In the genomic region with DNA sequence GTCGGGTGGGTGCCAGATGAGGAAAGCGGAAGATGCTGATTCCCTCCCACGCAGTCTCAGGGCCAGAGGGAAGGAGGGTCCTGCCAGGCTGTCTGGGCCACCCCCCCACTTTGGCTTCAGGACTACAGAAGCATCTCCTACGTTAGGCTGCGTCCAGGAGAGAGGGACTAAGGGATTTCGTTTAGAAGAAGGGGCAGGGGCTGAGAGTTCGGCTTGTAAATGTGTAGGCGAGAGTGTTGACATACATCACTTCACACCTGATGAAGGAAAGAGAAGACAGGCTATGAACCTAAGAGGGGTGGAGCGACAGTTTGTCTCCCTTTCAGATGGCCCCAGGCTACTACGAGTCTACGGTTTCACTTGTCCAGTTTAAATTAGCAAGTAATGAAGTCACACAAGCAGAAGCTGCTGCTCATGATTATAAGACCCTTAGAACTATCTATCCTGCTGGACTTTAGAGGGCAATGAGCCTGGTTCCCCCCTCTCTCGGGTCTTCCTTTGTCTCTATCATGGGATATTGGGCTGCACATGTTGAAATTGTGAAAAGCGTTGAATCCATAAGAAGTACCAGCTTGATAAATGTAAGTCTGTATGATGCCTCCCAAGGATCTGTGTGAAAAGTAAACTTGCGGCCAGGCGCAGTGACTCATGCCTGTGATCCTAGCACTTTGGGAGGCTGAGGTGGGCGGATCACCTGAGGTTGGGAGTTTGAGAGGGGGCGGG, we compare ENCODE assay signal across 11 cellular contexts.
DNase-seq lines count a peak whose midpoint lies in the region; ATAC-seq, FAIRE-seq and TF ChIP-seq lines count a peak whose summit lies in the region.
"Had no signal": no experiment of that assay in that cellular context is flagged by ENCODE, and none has a peak within 500 bp of the region (broad histone marks: within the 10 kb centered on the region; RNA-seq: fewer than 3 reads in every experiment).

No MANE protein-coding gene starts in this region.

- H3K36me3 ChIP-seq in thoracic aorta (no peaks in the 10 kb centered on the region), pancreas (no peaks in the 10 kb centered on the region)

- BruUV-seq in MCF 10A (replicated peaks; lab: Mats Ljungman, UMichigan), result no TSS peak

- DNase-seq in HK-2 (ENCODE audit: unreplicated experiment) (peak; percentile 47), MCF 10A (ENCODE audit: unreplicated experiment) (peak; percentile 95), kidney glomerular epithelial cell (lab: John Stamatoyannopoulos, UW) (peak; percentile 15), thoracic aorta (ENCODE audit: low spot score) (no peak), pancreas (no peak), COR-L47 (lab: John Stamatoyannopoulos, UW) (no peak), UCSD-AML1 (lab: John Stamatoyannopoulos, UW; ENCODE audit: unreplicated experiment) (no peak)
- DNase-seq: activated CD4-positive, alpha-beta memory T cell treated with anti-CD3 and anti-CD28 coated beads, Interleukin-2, amount 10 ng/mL, durations not matched to agents 7 days and 5 days; GF-D8; stimulated activated naive CD4-positive, alpha-beta T cell had no signal

- H3K27ac Mint-ChIP-seq in MCF 10A (ENCODE audit: low read depth, unreplicated experiment), result peak overlapping the region; percentile 85
- H3K27ac Mint-ChIP-seq: activated CD4-positive, alpha-beta memory T cell treated with anti-CD3 and anti-CD28 coated beads, Interleukin-2, amount 10 ng/mL, durations not matched to agents 7 days and 5 days had no signal

- H3K9me3 ChIP-seq in thoracic aorta (no peaks in the 10 kb centered on the region), pancreas (no peaks in the 10 kb centered on the region)

- 91 to 96% methylated on average over 17 of the region's 17 CpGs for WGBS in pancreas, 2 donors

- peak overlapping the region; percentile 42 for H3K4me3 ChIP-seq in thoracic aorta
- H3K4me3 ChIP-seq in pancreas, result no peak overlapping the region

- H3K36me3 Mint-ChIP-seq in MCF 10A (ENCODE audit: insufficient read depth, unreplicated experiment), result peaks cover 8% of the 10 kb centered on the region

- H3K27me3 Mint-ChIP-seq in MCF 10A (ENCODE audit: insufficient read depth, unreplicated experiment), result no peaks in the 10 kb centered on the region
- H3K27me3 Mint-ChIP-seq: activated CD4-positive, alpha-beta memory T cell treated with anti-CD3 and anti-CD28 coated beads, Interleukin-2, amount 10 ng/mL, durations not matched to agents 7 days and 5 days had no signal

- CTCF ChIA-PET in MCF 10A (lab: Yijun Ruan, JAX), result interaction anchor here (0.7 to 0.8 kb wide), 2 partner anchors 137 to 1448 kb away, joined by 3 read pairs; no protein-coding TSS in a partner anchor

- ATAC-seq in thoracic aorta (ENCODE audit: insufficient number of reproducible peaks, low FRiP score, low read depth) (no peak), pancreas (no peak), HG03095 (IDR thresholded peaks at IDR 0.05; ENCODE audit: unreplicated experiment) (no peak)

- H3K4me3 Mint-ChIP-seq in MCF 10A (ENCODE audit: unreplicated experiment), result peak overlapping the region; percentile 59
- H3K4me3 Mint-ChIP-seq: activated CD4-positive, alpha-beta memory T cell treated with anti-CD3 and anti-CD28 coated beads, Interleukin-2, amount 10 ng/mL, durations not matched to agents 7 days and 5 days had no signal

- peaks cover 39 to 88% of the 10 kb centered on the region in 2 donors for H3K4me1 ChIP-seq in thoracic aorta (ENCODE audit: control insufficient read depth in 1 of 2, low read depth in 2 of 2)
- peaks cover 0 to 14% (median 4%) of the 10 kb centered on the region in 3 donors for H3K4me1 ChIP-seq in pancreas

- POLR2A ChIA-PET in MCF 10A (lab: Yijun Ruan, JAX), result interaction anchor here (0.6 to 8.2 kb wide), 14 partner anchors 10 to 189 kb away, joined by 3 to 80 read pairs (median 4); no protein-coding TSS in a partner anchor

- H3K27ac ChIP-seq in thoracic aorta, result peak overlapping the region; percentile 95 to 99
- no peak overlapping the region for H3K27ac ChIP-seq in pancreas

- peaks cover 65% of the 10 kb centered on the region for H3K4me1 Mint-ChIP-seq in MCF 10A (ENCODE audit: insufficient read depth, unreplicated experiment)
- H3K4me1 Mint-ChIP-seq: activated CD4-positive, alpha-beta memory T cell treated with anti-CD3 and anti-CD28 coated beads, Interleukin-2, amount 10 ng/mL, durations not matched to agents 7 days and 5 days had no signal

- no peak for TF ChIP-seq CTCF in MCF 10A (IDR thresholded peaks at IDR 0.05; ENCODE audit: unreplicated experiment)
- no peak for TF ChIP-seq CTCF in thoracic aorta (IDR thresholded peaks at IDR 0.05)
- no peak for TF ChIP-seq CTCF in pancreas (IDR thresholded peaks at IDR 0.05)

- H3K27me3 ChIP-seq in thoracic aorta (replicated peaks; ENCODE audit: insufficient read depth), result no peaks in the 10 kb centered on the region
- H3K27me3 ChIP-seq in pancreas, result no peaks in the 10 kb centered on the region

- no peak for FAIRE-seq in pancreas (lab: Jason Lieb, UNC)

- intact Hi-C loops in MCF 10A (cut with micrococcal nuclease) (loop anchor here (5.0 kb wide), 1 partner anchor 52 kb away; no protein-coding TSS in a partner anchor), pancreas (cut with DNase I) (no loop called here)

- H3K9me3 Mint-ChIP-seq in MCF 10A (ENCODE audit: unreplicated experiment), result no peaks in the 10 kb centered on the region
- H3K9me3 Mint-ChIP-seq: activated CD4-positive, alpha-beta memory T cell treated with anti-CD3 and anti-CD28 coated beads, Interleukin-2, amount 10 ng/mL, durations not matched to agents 7 days and 5 days had no signal

Comparison
In these comparisons a context has a peak if more than half of its experiments do, and no peak if none do; other contexts are left out.
1. DNase-seq: peak in HK-2 (single experiment), MCF 10A (single experiment) and kidney glomerular epithelial cell (single experiment); none in thoracic aorta (single experiment), pancreas (0 of 6), COR-L47 (single experiment) and UCSD-AML1 (single experiment).
2. H3K27ac ChIP-seq: peak in thoracic aorta (2 of 2); none in pancreas (0 of 4).